In the genomic region with DNA sequence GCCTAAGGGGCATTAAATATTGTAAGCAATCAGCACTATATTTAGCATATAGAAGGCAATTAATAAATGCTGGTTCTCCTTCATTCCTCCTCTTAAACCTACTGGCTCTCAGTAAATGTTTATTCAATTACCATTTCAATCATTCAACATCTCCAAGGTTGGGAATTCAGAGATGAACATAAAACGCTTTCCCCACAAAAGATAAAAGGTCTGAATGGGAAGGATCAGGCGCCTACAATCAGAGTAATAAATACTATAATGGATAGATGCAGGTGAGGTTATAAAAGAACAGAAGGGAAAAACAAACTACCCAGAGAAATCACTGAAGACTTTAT, we compare ENCODE assay signal across 8 cellular contexts. TPM values are rescaled to one million over a fixed set of nuclear protein-coding genes. Genes with fewer than 3 reads are reported as not detected.
DNase-seq lines count a peak whose midpoint lies in the region; ATAC-seq, FAIRE-seq and TF ChIP-seq lines count a peak whose summit lies in the region.

No MANE protein-coding gene starts in this region.

- no peak for TF ChIP-seq POLR2A in GM12891 (IDR thresholded peaks at IDR 0.05; ENCODE audit: low read depth, low read length)

- peaks cover 35% of the 10 kb centered on the region for H3K4me1 Mint-ChIP-seq in neural crest cell

- H3K27me3 ChIP-seq in BE2C (no peaks in the 10 kb centered on the region), MG63 (no peaks in the 10 kb centered on the region), duodenal mucosa (ENCODE audit: control insufficient read depth in 1 of 2, insufficient read depth in 2 of 2, low read length in 2 of 2) (no peaks in the 10 kb centered on the region)

- peak overlapping the region in 1 of 2 donors; percentile 75 for H3K9ac ChIP-seq in duodenal mucosa (ENCODE audit: low read depth in 1 of 2, low read length in 2 of 2)

- no peak for FAIRE-seq in GM12891 (lab: Jason Lieb, UNC)

- DNase-seq in BE2C = no peak
- no peak for DNase-seq in MG63
- no peak for DNase-seq in neural crest cell (ENCODE audit: low read depth, low spot score)
- no peak for DNase-seq in GM12891 (ENCODE audit: insufficient read length, low spot score)
- no peak for DNase-seq in NCI-H82 (lab: John Stamatoyannopoulos, UW)
- DNase-seq in activated CD4-positive, CD25-positive, alpha-beta regulatory T cell treated with anti-CD3 and anti-CD28 coated beads, Interleukin-2, amount 50 U/mL, for 72 hours = no peak

- H3K4me3 Mint-ChIP-seq in neural crest cell = peak overlapping the region; percentile 92

- H3K9me3 Mint-ChIP-seq in neural crest cell = no peaks in the 10 kb centered on the region

- peaks cover 3% of the 10 kb centered on the region for H3K36me3 Mint-ChIP-seq in neural crest cell (ENCODE audit: low read depth)

- ATAC-seq in HG02938 (IDR thresholded peaks at IDR 0.05; ENCODE audit: unreplicated experiment) = no peak

- H3K4me1 ChIP-seq in BE2C (no peaks in the 10 kb centered on the region), duodenal mucosa (ENCODE audit: control insufficient read depth in 1 of 2, insufficient read depth in 2 of 2, low read length in 2 of 2) (peaks cover 20 to 30% of the 10 kb centered on the region in 2 donors)

- H3K27ac Mint-ChIP-seq in neural crest cell (ENCODE audit: unreplicated experiment) = peak overlapping the region; percentile 94

- TF ChIP-seq CTCF in BE2C (IDR thresholded peaks at IDR 0.05; ENCODE audit: low read depth, low read length) (no peak), neural crest cell (conservative IDR thresholded peaks at IDR 0.05) (no peak)

- H3K27ac ChIP-seq in duodenal mucosa (ENCODE audit: low read depth, low read length) = peak overlapping the region; percentile 88

- H3K36me3 ChIP-seq in BE2C (no peaks in the 10 kb centered on the region), MG63 (peaks cover 2% of the 10 kb centered on the region; the same call in 1 of the 2 replicates), duodenal mucosa (ENCODE audit: control insufficient read depth in 1 of 2, insufficient read depth in 2 of 2, low read length in 2 of 2) (peaks cover 0 to under 1% of the 10 kb centered on the region in 2 donors)

- H3K4me3 ChIP-seq in BE2C (ENCODE audit: low read depth, low read length) (peak overlapping the region; percentile 80), MG63 (peak overlapping the region; percentile 79), duodenal mucosa (ENCODE audit: low read depth in 1 of 2, low read length in 2 of 2) (peak overlapping the region; percentile 94 to 98)

- H3K9me3 ChIP-seq in BE2C = no peaks in the 10 kb centered on the region
- H3K9me3 ChIP-seq in MG63 = no peaks in the 10 kb centered on the region
- no peaks in the 10 kb centered on the region for H3K9me3 ChIP-seq in duodenal mucosa (ENCODE audit: control insufficient read depth in 1 of 2, low read length in 2 of 2)

- no peaks in the 10 kb centered on the region for H3K27me3 Mint-ChIP-seq in neural crest cell (ENCODE audit: low read depth)

TF ChIP-seq in GM12891, 5 proteins besides CTCF, POLR2A, EP300 and RAD21:
- TF ChIP-seq TAF1 (IDR thresholded peaks at IDR 0.05; ENCODE audit: low read depth, low read length) = no peak
- TF ChIP-seq SPI1 (IDR thresholded peaks at IDR 0.05; ENCODE audit: low read depth, low read length) = no peak
- no peak for TF ChIP-seq POLR2AphosphoS5 (IDR thresholded peaks at IDR 0.05; ENCODE audit: low read depth, low read length)
- TF ChIP-seq PAX5 (IDR thresholded peaks at IDR 0.05; ENCODE audit: insufficient read depth, low read length, severe bottlenecking) = no peak
- no peak for TF ChIP-seq POU2F2 (IDR thresholded peaks at IDR 0.05; ENCODE audit: low read depth, low read length)

RNA-seq across cellular contexts. Expression of a gene that starts 0.4 kb away (rescaled TPM):
- polyA plus RNA-seq in BE2C (2012; ENCODE audit: insufficient read depth, insufficient read length, low read depth) = 17.6 TPM
- total RNA-seq in MG63 (2014; rRNA removed; shearing (Covaris generic); ENCODE audit: low replicate concordance) = 11.1 and 15.6 TPM in 2 replicates
- total RNA-seq in neural crest cell = 6.4 and 8.1 TPM in 2 replicates
- 17.5 TPM for polyA plus RNA-seq in GM12891 (2012; ENCODE audit: low read depth, missing spikeins)

RNA-seq across cellular contexts. Expression of a gene that starts 21.0 kb away (rescaled TPM):
- 91.7 TPM for polyA plus RNA-seq in BE2C (2012; ENCODE audit: insufficient read depth, insufficient read length, low read depth)
- total RNA-seq in MG63 (2014; rRNA removed; shearing (Covaris generic); ENCODE audit: low replicate concordance) = 16.2 and 42.9 TPM in 2 replicates
- total RNA-seq in neural crest cell = 60.7 and 62.9 TPM in 2 replicates
- polyA plus RNA-seq in GM12891 (2012; ENCODE audit: low read depth, missing spikeins) = 17.0 TPM

RNA-seq across cellular contexts. Expression of a gene that starts 22.1 kb away (rescaled TPM):
- 36.2 TPM for polyA plus RNA-seq in BE2C (2012; ENCODE audit: insufficient read depth, insufficient read length, low read depth)
- 45.4 and 74.2 TPM in 2 replicates for total RNA-seq in MG63 (2014; rRNA removed; shearing (Covaris generic); ENCODE audit: low replicate concordance)
- total RNA-seq in neural crest cell = 74.3 and 75.0 TPM in 2 replicates
- polyA plus RNA-seq in GM12891 (2012; ENCODE audit: low read depth, missing spikeins) = 47.8 TPM

RNA-seq across cellular contexts. Expression of a gene that starts 43.5 kb away (rescaled TPM):
- polyA plus RNA-seq in BE2C (2012; ENCODE audit: insufficient read depth, insufficient read length, low read depth) = 0.06 TPM
- 0.53 and 0.81 TPM in 2 replicates for total RNA-seq in MG63 (2014; rRNA removed; shearing (Covaris generic); ENCODE audit: low replicate concordance)
- total RNA-seq in neural crest cell = 2.4 TPM in 2 replicates
- 0.04 TPM for polyA plus RNA-seq in GM12891 (2012; ENCODE audit: low read depth, missing spikeins)
